Comparison of ENCODE assay signal across 9 cellular contexts in genomic region chr16:154223-155030, GRCh38. TPM values are rescaled to one million over a fixed set of nuclear protein-coding genes. Genes with fewer than 3 reads are reported as not detected.
DNase-seq lines count a peak whose midpoint lies in the region; ATAC-seq, FAIRE-seq and TF ChIP-seq lines count a peak whose summit lies in the region.
"Had no signal": no experiment of that assay in that cellular context is flagged by ENCODE, and none has a peak within 500 bp of the region (broad histone marks: within the 10 kb centered on the region; RNA-seq: fewer than 3 reads in every experiment).

No MANE protein-coding gene starts in this region.

- intact Hi-C loops in activated T-helper 1 cell treated with anti-CD3 and anti-CD28 coated beads, Interleukin-12 subunit alpha, Interleukin-12 subunit beta, Interleukin-2, Interleukin-4 antibody, amounts not matched to agents 30 ng/mL and 10 ng/mL and 1 ng/mL, durations not matched to agents 14 hours and 24 hours and 36 hours (cut with micrococcal nuclease): loop anchor here (2.0 kb wide), 1 partner anchor 14 kb away; no protein-coding TSS in a partner anchor
- intact Hi-C loops in heart right ventricle (cut with DNase I): no loop called here

- no peaks in the 10 kb centered on the region for H3K9me3 Mint-ChIP-seq in activated T-helper 1 cell treated with anti-CD3 and anti-CD28 coated beads, Interleukin-12 subunit alpha, Interleukin-12 subunit beta, Interleukin-2, Interleukin-4 antibody, amounts not matched to agents 30 ng/mL and 10 ng/mL and 1 ng/mL, durations not matched to agents 14 hours and 24 hours and 36 hours

- WGBS in heart right ventricle, 2 donors: 2% methylated on average over 44 to 53 of the region's 57 CpGs
- 3 to 10% (median 7%) methylated on average over 52 to 53 of the region's 57 CpGs for WGBS in small intestine, 3 donors

- peak overlapping the region; percentile 10 for H3K27ac Mint-ChIP-seq in activated T-helper 1 cell treated with anti-CD3 and anti-CD28 coated beads, Interleukin-12 subunit alpha, Interleukin-12 subunit beta, Interleukin-2, Interleukin-4 antibody, amounts not matched to agents 30 ng/mL and 10 ng/mL and 1 ng/mL, durations not matched to agents 14 hours and 24 hours and 36 hours

- peak overlapping the region; percentile 55 for H3K4me3 Mint-ChIP-seq in activated T-helper 1 cell treated with anti-CD3 and anti-CD28 coated beads, Interleukin-12 subunit alpha, Interleukin-12 subunit beta, Interleukin-2, Interleukin-4 antibody, amounts not matched to agents 30 ng/mL and 10 ng/mL and 1 ng/mL, durations not matched to agents 14 hours and 24 hours and 36 hours

- H3K27me3 Mint-ChIP-seq in activated T-helper 1 cell treated with anti-CD3 and anti-CD28 coated beads, Interleukin-12 subunit alpha, Interleukin-12 subunit beta, Interleukin-2, Interleukin-4 antibody, amounts not matched to agents 30 ng/mL and 10 ng/mL and 1 ng/mL, durations not matched to agents 14 hours and 24 hours and 36 hours (ENCODE audit: insufficient read depth): peaks cover 44% of the 10 kb centered on the region

- H3K27me3 ChIP-seq in heart right ventricle: peaks cover 0 to 57% (median 45%) of the 10 kb centered on the region in 7 donors
- H3K27me3 ChIP-seq in small intestine (ENCODE audit: control insufficient read depth in 2 of 2, insufficient read depth in 2 of 2, low read length in 2 of 2): peaks cover 0 to 1% of the 10 kb centered on the region in 2 donors

- H3K4me1 ChIP-seq in heart right ventricle (peaks cover 0 to 11% (median 9%) of the 10 kb centered on the region in 9 donors), small intestine (ENCODE audit: control insufficient read depth in 2 of 2, insufficient read depth in 1 of 2, low read depth in 1 of 2, low read length in 1 of 2) (peaks cover 0 to 6% of the 10 kb centered on the region in 2 donors)

- H3K9me3 ChIP-seq in heart right ventricle: no peaks in the 10 kb centered on the region
- no peaks in the 10 kb centered on the region for H3K9me3 ChIP-seq in small intestine (ENCODE audit: control insufficient read depth, low read depth)

- FAIRE-seq in small intestine (lab: Jason Lieb, UNC): no peak

- H3K36me3 Mint-ChIP-seq in activated T-helper 1 cell treated with anti-CD3 and anti-CD28 coated beads, Interleukin-12 subunit alpha, Interleukin-12 subunit beta, Interleukin-2, Interleukin-4 antibody, amounts not matched to agents 30 ng/mL and 10 ng/mL and 1 ng/mL, durations not matched to agents 14 hours and 24 hours and 36 hours (ENCODE audit: low read depth): no peaks in the 10 kb centered on the region

- H3K4me3 ChIP-seq in heart right ventricle (peak overlapping the region; percentile 10 to 54 (median 49)), retinal pigment epithelial cell (ENCODE audit: low read length) (peak overlapping the region; percentile 43), small intestine (ENCODE audit: low read depth in 1 of 2, low read length in 2 of 2) (peak overlapping the region in 1 of 2 donors; percentile 22)

- TF ChIP-seq CTCF in heart right ventricle (IDR thresholded peaks at IDR 0.05) (no peak), retinal pigment epithelial cell (conservative IDR thresholded peaks at IDR 0.05; ENCODE audit: low read depth, low read length) (no peak)

- DNase-seq in activated naive CD4-positive, alpha-beta T cell treated with Interleukin-2 at 50 U/mL for 16 hours: peak; percentile 14
- DNase-seq in activated naive CD4-positive, alpha-beta T cell (lab: John Stamatoyannopoulos, UW): no peak
- no peak for DNase-seq in activated T-helper 1 cell treated with anti-CD3 and anti-CD28 coated beads, Interleukin-12 subunit alpha, Interleukin-12 subunit beta, Interleukin-2, Interleukin-4 antibody, amounts not matched to agents 30 ng/mL and 10 ng/mL and 1 ng/mL, durations not matched to agents 14 hours and 24 hours and 36 hours (ENCODE audit: low spot score)
- DNase-seq in heart right ventricle (no peak), retinal pigment epithelial cell (ENCODE audit: low read depth) (no peak), kidney tubule cell (ENCODE audit: low spot score) (no peak), small intestine (no peak)

- H3K27ac ChIP-seq in heart right ventricle (no peak overlapping the region), small intestine (ENCODE audit: low read depth in 1 of 2, low read length in 1 of 2) (no peak overlapping the region)

- H3K4me1 Mint-ChIP-seq in activated T-helper 1 cell treated with anti-CD3 and anti-CD28 coated beads, Interleukin-12 subunit alpha, Interleukin-12 subunit beta, Interleukin-2, Interleukin-4 antibody, amounts not matched to agents 30 ng/mL and 10 ng/mL and 1 ng/mL, durations not matched to agents 14 hours and 24 hours and 36 hours (ENCODE audit: low read depth): peaks cover 6% of the 10 kb centered on the region

- ATAC-seq in heart right ventricle (peak in 7 of 8 donors; percentile 46 to 67 (median 55)), GM19328 (IDR thresholded peaks at IDR 0.05; ENCODE audit: unreplicated experiment) (no peak)

- H3K36me3 ChIP-seq in heart right ventricle (no peaks in the 10 kb centered on the region), small intestine (ENCODE audit: control insufficient read depth in 2 of 2, insufficient read depth in 2 of 2, low read length in 2 of 2) (no peaks in the 10 kb centered on the region)

RNA-seq across cellular contexts. Expression of gene HBZ, which starts 2.0 kb away (rescaled TPM):
- not detected in 2 replicates for total RNA-seq in activated T-helper 1 cell treated with anti-CD3 and anti-CD28 coated beads, Interleukin-12 subunit alpha, Interleukin-12 subunit beta, Interleukin-2, Interleukin-4 antibody, amounts not matched to agents 30 ng/mL and 10 ng/mL and 1 ng/mL, durations not matched to agents 14 hours and 24 hours and 36 hours
- not detected for total RNA-seq in heart right ventricle
- polyA plus RNA-seq in heart right ventricle: under 1 TPM in 1 of 2 donors, not detected in 1; 0.14 TPM
- polyA plus RNA-seq in small intestine: not detected
- total RNA-seq: aorta had no signal
- polyA plus RNA-seq: aorta had no signal

RNA-seq across cellular contexts. Expression of gene HBM, which starts 11.4 kb away (rescaled TPM):
- total RNA-seq in activated T-helper 1 cell treated with anti-CD3 and anti-CD28 coated beads, Interleukin-12 subunit alpha, Interleukin-12 subunit beta, Interleukin-2, Interleukin-4 antibody, amounts not matched to agents 30 ng/mL and 10 ng/mL and 1 ng/mL, durations not matched to agents 14 hours and 24 hours and 36 hours: not detected in 2 replicates
- total RNA-seq in heart right ventricle: under 1 TPM in 2 of 10 donors, not detected in 8; 0.56 to 0.61 TPM
- polyA plus RNA-seq in heart right ventricle (not detected), small intestine (not detected)
- polyA plus RNA-seq: aorta had no signal

RNA-seq across cellular contexts. Expression of gene NPRL3, which starts 16.0 kb away (rescaled TPM):
- 51.5 and 51.8 TPM in 2 replicates for total RNA-seq in activated T-helper 1 cell treated with anti-CD3 and anti-CD28 coated beads, Interleukin-12 subunit alpha, Interleukin-12 subunit beta, Interleukin-2, Interleukin-4 antibody, amounts not matched to agents 30 ng/mL and 10 ng/mL and 1 ng/mL, durations not matched to agents 14 hours and 24 hours and 36 hours
- 10 to 100 TPM; 19.0 to 28.8 (median 22.3) TPM for total RNA-seq in heart right ventricle
- polyA plus RNA-seq in heart right ventricle (10 to 100 TPM; 16.2 to 19.6 TPM), small intestine (10 to 100 TPM in 1 of 3 donors, 1 to 10 TPM in 2; 5.9 to 22.6 (median 8.9) TPM)

RNA-seq across cellular contexts. Expression of gene HBA2, which starts 18.2 kb away (rescaled TPM):
- 0.57 and 0.59 TPM in 2 replicates for total RNA-seq in activated T-helper 1 cell treated with anti-CD3 and anti-CD28 coated beads, Interleukin-12 subunit alpha, Interleukin-12 subunit beta, Interleukin-2, Interleukin-4 antibody, amounts not matched to agents 30 ng/mL and 10 ng/mL and 1 ng/mL, durations not matched to agents 14 hours and 24 hours and 36 hours
- 1,000 to 10,000 TPM in 1 of 10 donors, 100 to 1,000 TPM in 5, 10 to 100 TPM in 4; 78.7 to 1,146 (median 107) TPM for total RNA-seq in heart right ventricle
- 10 to 100 TPM in 1 of 2 donors, 1 to 10 TPM in 1; 2.9 to 84.6 TPM for polyA plus RNA-seq in heart right ventricle
- polyA plus RNA-seq in small intestine: 10 to 100 TPM in 1 of 3 donors, 1 to 10 TPM in 1, not detected in 1; 3.2 to 10.7 TPM

RNA-seq across cellular contexts. Expression of gene HBA1, which starts 22.1 kb away (rescaled TPM):
- total RNA-seq in activated T-helper 1 cell treated with anti-CD3 and anti-CD28 coated beads, Interleukin-12 subunit alpha, Interleukin-12 subunit beta, Interleukin-2, Interleukin-4 antibody, amounts not matched to agents 30 ng/mL and 10 ng/mL and 1 ng/mL, durations not matched to agents 14 hours and 24 hours and 36 hours: not detected in 2 replicates
- 1,000 to 10,000 TPM in 1 of 10 donors, 100 to 1,000 TPM in 9; 114 to 1,150 (median 192) TPM for total RNA-seq in heart right ventricle
- 10 to 100 TPM in 1 of 2 donors, 1 to 10 TPM in 1; 2.1 to 27.1 TPM for polyA plus RNA-seq in heart right ventricle
- polyA plus RNA-seq in small intestine: 1 to 10 TPM in 2 of 3 donors, not detected in 1; 4.2 to 4.3 TPM
